Comparison of ENCODE assay signal across 10 cellular contexts in genomic region chr5:23507278-23507685, GRCh38. TPM values are rescaled to one million over a fixed set of nuclear protein-coding genes. Genes with fewer than 3 reads are reported as not detected.
A peak's percentile ranks its signal among the peaks of the same experiment; 100 is the strongest.
DNase-seq lines count a peak whose midpoint lies in the region; ATAC-seq and TF ChIP-seq lines count a peak whose summit lies in the region.
"Had no signal": no experiment of that assay in that cellular context is flagged by ENCODE, and none has a peak within 500 bp of the region (broad histone marks: within the 10 kb centered on the region; RNA-seq: fewer than 3 reads in every experiment).

Gene PRDM9, plus strand, starts transcription at chr5:23507609. Its CDS starts 1,425 bp downstream, at chr5:23509034.

- H3K36me3 Mint-ChIP-seq in glutamatergic neuron (ENCODE audit: unreplicated experiment): peaks cover 4% of the 10 kb centered on the region
- H3K36me3 Mint-ChIP-seq: activated naive CD4-positive, alpha-beta T cell treated with anti-CD3 and anti-CD28 coated beads, Interleukin-2, amount 50 U/mL, for 24 hours had no signal

- peak; percentile 28 for DNase-seq in OCI-M2 (lab: John Stamatoyannopoulos, UW; ENCODE audit: unreplicated experiment)
- peak; percentile 38 for DNase-seq in glutamatergic neuron
- DNase-seq in skeletal muscle cell (ENCODE audit: low read depth): peak; percentile 20
- no peak for DNase-seq in DMS79 (lab: John Stamatoyannopoulos, UW)

- no peak for TF ChIP-seq POLR2A in GM18505 (IDR thresholded peaks at IDR 0.05; ENCODE audit: borderline replicate concordance, extremely low read depth, insufficient read depth, insufficient read length)

- no peak for TF ChIP-seq CTCF in glutamatergic neuron (IDR thresholded peaks at IDR 0.05; ENCODE audit: partially characterized antibody, unreplicated experiment)

- H3K4me1 Mint-ChIP-seq in glutamatergic neuron (ENCODE audit: low read depth, unreplicated experiment): no peaks in the 10 kb centered on the region
- H3K4me1 Mint-ChIP-seq: activated naive CD4-positive, alpha-beta T cell treated with anti-CD3 and anti-CD28 coated beads, Interleukin-2, amount 50 U/mL, for 24 hours had no signal

- H3K4me3 ChIP-seq in skeletal muscle cell (ENCODE audit: low read depth, low read length): peak within 1 kb of the TSS; percentile 20
- H3K4me3 ChIP-seq: ovary had no signal

- no peak within 1 kb of the TSS for H3K4me3 Mint-ChIP-seq in glutamatergic neuron (ENCODE audit: unreplicated experiment)
- H3K4me3 Mint-ChIP-seq: activated naive CD4-positive, alpha-beta T cell treated with anti-CD3 and anti-CD28 coated beads, Interleukin-2, amount 50 U/mL, for 24 hours had no signal

- peaks cover 5% of the 10 kb centered on the region for H3K9me3 Mint-ChIP-seq in glutamatergic neuron (ENCODE audit: unreplicated experiment)

- peak within 1 kb of the TSS; percentile 29 for H3K27ac Mint-ChIP-seq in glutamatergic neuron (ENCODE audit: unreplicated experiment)
- H3K27ac Mint-ChIP-seq: activated naive CD4-positive, alpha-beta T cell treated with anti-CD3 and anti-CD28 coated beads, Interleukin-2, amount 50 U/mL, for 24 hours had no signal

- ATAC-seq in HG03457 (IDR thresholded peaks at IDR 0.05; ENCODE audit: unreplicated experiment) (peak; percentile 91), GM19324 (IDR thresholded peaks at IDR 0.05; ENCODE audit: low FRiP score, unreplicated experiment) (no peak), GM18505 (IDR thresholded peaks at IDR 0.05; ENCODE audit: unreplicated experiment) (no peak), GM21619 (IDR thresholded peaks at IDR 0.05; ENCODE audit: unreplicated experiment) (no peak)

- peaks cover 4% of the 10 kb centered on the region for H3K27me3 Mint-ChIP-seq in glutamatergic neuron (ENCODE audit: unreplicated experiment)
- H3K27me3 Mint-ChIP-seq: activated naive CD4-positive, alpha-beta T cell treated with anti-CD3 and anti-CD28 coated beads, Interleukin-2, amount 50 U/mL, for 24 hours had no signal

RNA-seq across cellular contexts. Expression of gene PRDM9, which starts in this region (rescaled TPM):
- total RNA-seq in glutamatergic neuron (ENCODE audit: unreplicated experiment): not detected
- total RNA-seq: ovary had no signal

Comparison
In these comparisons a context has a peak if more than half of its experiments do, and no peak if none do; other contexts are left out.
1. Peak in DNase-seq in glutamatergic neuron; RNA of the gene not detected or under 1 TPM.